12 cellular contexts compared by ENCODE assay signal in genomic region chr1:179926494-179927205, GRCh38. TPM values are rescaled to one million over a fixed set of nuclear protein-coding genes. Genes with fewer than 3 reads are reported as not detected.
A peak's percentile ranks its signal among the peaks of the same experiment; 100 is the strongest.
DNase-seq lines count a peak whose midpoint lies in the region; ATAC-seq and TF ChIP-seq lines count a peak whose summit lies in the region.
"Had no signal": no experiment of that assay in that cellular context is flagged by ENCODE, and none has a peak within 500 bp of the region (broad histone marks: within the 10 kb centered on the region; RNA-seq: fewer than 3 reads in every experiment).

No MANE protein-coding gene starts in this region.

- intact Hi-C loops in Panc1 (cut with micrococcal nuclease; ENCODE audit: unreplicated experiment) = no loop called here

- no peaks in the 10 kb centered on the region for H3K36me3 ChIP-seq in Panc1 (ENCODE audit: control insufficient read depth, insufficient read depth, low read length)
- no peaks in the 10 kb centered on the region for H3K36me3 ChIP-seq in osteoblast (ENCODE audit: insufficient read depth, low read length)
- H3K36me3 ChIP-seq: WERI-Rb-1 had no signal

- H3K4me3 ChIP-seq in Panc1 (ENCODE audit: low read depth in 2 of 2, low read length in 2 of 2) (no peak overlapping the region), epithelial cell of esophagus (ENCODE audit: low read length) (no peak overlapping the region), osteoblast (ENCODE audit: insufficient read depth, low read length) (no peak overlapping the region)

- H4K20me1 ChIP-seq in osteoblast (ENCODE audit: insufficient read depth, low read length) = no peaks in the 10 kb centered on the region

- no TSS peak for BruUV-seq in Panc1 (replicated peaks; lab: Mats Ljungman, UMichigan)

- H3K79me2 ChIP-seq in osteoblast (ENCODE audit: insufficient read depth, low read length) = no peaks in the 10 kb centered on the region

- in situ Hi-C loops in Panc1 (cut with HindIII; ENCODE audit: low pct_unique_long_range_greater_than_20kb, low sequenced_read_pairs) = no loop called here

- peak overlapping the region; percentile 56 for H3K4me2 ChIP-seq in osteoblast (ENCODE audit: insufficient read depth, low read length)

- ATAC-seq in Panc1 = no peak
- ATAC-seq in HG03469 (IDR thresholded peaks at IDR 0.05; ENCODE audit: unreplicated experiment) = no peak
- no peak for ATAC-seq in GM19455 (IDR thresholded peaks at IDR 0.05; ENCODE audit: unreplicated experiment)

- DNase-seq in GM04503 (ENCODE audit: low read depth) (peak; percentile 50), Panc1 (ENCODE audit: low read depth, low spot score) (no peak), epithelial cell of esophagus (ENCODE audit: low read depth) (peak; percentile 90), osteoblast (ENCODE audit: insufficient read length, low spot score, missing footprints) (peak; percentile 81), NCI-H1694 treated with DMSO at 0.1 percent for 48 hours (lab: John Stamatoyannopoulos, UW) (no peak), SK-N-DZ (ENCODE audit: low spot score) (no peak)
- DNase-seq: amygdala, NCI-H2227 treated with DMSO at 0.1 percent for 48 hours, RPMI8226, WERI-Rb-1 had no signal

- POLR2A ChIA-PET in Panc1 (lab: Charles Lee) = no interaction called here

- H3K27me3 ChIP-seq in Panc1 (ENCODE audit: control insufficient read depth, insufficient read depth, low read length) (no peaks in the 10 kb centered on the region), osteoblast (ENCODE audit: insufficient read depth, low read length) (no peaks in the 10 kb centered on the region)

- no peaks in the 10 kb centered on the region for H3K9me3 ChIP-seq in Panc1 (ENCODE audit: control insufficient read depth, insufficient read depth, low read depth, low read length)
- H3K9me3 ChIP-seq in osteoblast (ENCODE audit: low read depth, low read length) = no peaks in the 10 kb centered on the region

- H3K27ac ChIP-seq in Panc1 (ENCODE audit: low read length) (peak overlapping the region; percentile 11; the same call in 1 of the 2 replicates), osteoblast (ENCODE audit: low read depth, low read length) (peak overlapping the region; percentile 64)
- H3K27ac ChIP-seq: WERI-Rb-1 had no signal

- H3K4me1 ChIP-seq in Panc1 (ENCODE audit: control insufficient read depth, insufficient read depth, low read length) (peaks cover 14% of the 10 kb centered on the region; the same call in 1 of the 2 replicates), osteoblast (ENCODE audit: insufficient read depth, low read length) (peaks cover 38% of the 10 kb centered on the region)

- CTCF ChIA-PET in Panc1 (lab: Charles Lee) = no interaction called here

- H2AFZ ChIP-seq in osteoblast (ENCODE audit: low read length) = no peak overlapping the region

- TF ChIP-seq CTCF in Panc1 (IDR thresholded peaks at IDR 0.05) (no peak), epithelial cell of esophagus (IDR thresholded peaks at IDR 0.05; ENCODE audit: insufficient read depth, low read depth, low read length, missing control alignments) (no peak), osteoblast (IDR thresholded peaks at IDR 0.05; ENCODE audit: extremely low read depth, low read depth, low read length) (no peak)

RNA-seq across cellular contexts. Expression of gene CEP350, which starts 28.0 kb away (rescaled TPM):
- total RNA-seq in Panc1 (2021; ENCODE audit: unreplicated experiment) (41.1 TPM), osteoblast (62.5 and 82.2 TPM in 2 replicates)
- polyA plus RNA-seq in Panc1 (2012; ENCODE audit: insufficient read length) = 9.2 TPM
- polyA plus RNA-seq in SK-N-DZ (2014; cell fraction: cytosol; rRNA removed) = 18.3 and 23.6 TPM in 2 replicates
- 16.1 and 16.9 TPM in 2 replicates for polyA plus RNA-seq in SK-N-DZ (2014; cell fraction: nucleus; rRNA removed)

RNA-seq across cellular contexts. Expression of gene TOR1AIP1, which starts 44.6 kb away (rescaled TPM):
- 62.0 TPM for total RNA-seq in Panc1 (2021; ENCODE audit: unreplicated experiment)
- 42.8 TPM for polyA plus RNA-seq in Panc1 (2012; ENCODE audit: insufficient read length)
- total RNA-seq in osteoblast = 78.2 and 83.1 TPM in 2 replicates
- polyA plus RNA-seq in SK-N-DZ (2014; cell fraction: cytosol; rRNA removed) = 18.4 and 20.2 TPM in 2 replicates
- polyA plus RNA-seq in SK-N-DZ (2014; cell fraction: nucleus; rRNA removed) = 5.4 and 8.4 TPM in 2 replicates

RNA-seq across cellular contexts. Expression of gene TOR1AIP2, which starts 49.0 kb away (rescaled TPM):
- total RNA-seq in Panc1 (2021; ENCODE audit: unreplicated experiment) = 94.9 TPM
- polyA plus RNA-seq in Panc1 (2012; ENCODE audit: insufficient read length) = 12.6 TPM
- 90.8 and 92.3 TPM in 2 replicates for total RNA-seq in osteoblast
- 25.1 and 26.4 TPM in 2 replicates for polyA plus RNA-seq in SK-N-DZ (2014; cell fraction: cytosol; rRNA removed)
- polyA plus RNA-seq in SK-N-DZ (2014; cell fraction: nucleus; rRNA removed) = 19.5 and 21.7 TPM in 2 replicates

Comparison
In these comparisons a context has a peak if more than half of its experiments do, and no peak if none do; other contexts are left out.
1. DNase-seq: peak in GM04503 (single experiment), epithelial cell of esophagus (single experiment) and osteoblast (single experiment); none in Panc1 (single experiment), NCI-H1694 treated with DMSO at 0.1 percent for 48 hours (single experiment) and SK-N-DZ (single experiment).